1 cellular context compared by ENCODE assay signal in the genomic region with DNA sequence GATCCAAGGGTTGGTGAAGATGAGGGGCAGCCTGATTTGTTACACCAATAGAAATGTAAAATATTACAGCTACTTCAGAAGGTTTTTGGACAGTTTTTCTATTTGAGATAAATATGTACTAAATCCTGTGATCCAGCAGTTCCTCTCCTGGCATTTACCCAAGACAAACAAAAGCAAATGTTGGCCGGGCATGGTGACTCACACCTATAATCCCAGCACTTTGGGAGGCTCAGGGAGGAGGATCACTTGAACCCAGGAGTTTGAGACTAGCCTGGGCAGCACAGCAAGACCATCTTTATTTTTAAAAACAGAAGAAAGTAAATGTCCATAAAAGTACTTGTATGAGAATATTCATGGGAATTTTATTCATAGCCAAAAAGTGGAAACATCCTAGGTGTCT.
TF ChIP-seq lines count a peak whose summit lies in the region.

No MANE protein-coding gene starts in this region.

TF ChIP-seq in HepG2, 621 proteins besides CTCF, POLR2A, EP300 and RAD21 (continued from another document):
- TF ChIP-seq, protein P1, sequence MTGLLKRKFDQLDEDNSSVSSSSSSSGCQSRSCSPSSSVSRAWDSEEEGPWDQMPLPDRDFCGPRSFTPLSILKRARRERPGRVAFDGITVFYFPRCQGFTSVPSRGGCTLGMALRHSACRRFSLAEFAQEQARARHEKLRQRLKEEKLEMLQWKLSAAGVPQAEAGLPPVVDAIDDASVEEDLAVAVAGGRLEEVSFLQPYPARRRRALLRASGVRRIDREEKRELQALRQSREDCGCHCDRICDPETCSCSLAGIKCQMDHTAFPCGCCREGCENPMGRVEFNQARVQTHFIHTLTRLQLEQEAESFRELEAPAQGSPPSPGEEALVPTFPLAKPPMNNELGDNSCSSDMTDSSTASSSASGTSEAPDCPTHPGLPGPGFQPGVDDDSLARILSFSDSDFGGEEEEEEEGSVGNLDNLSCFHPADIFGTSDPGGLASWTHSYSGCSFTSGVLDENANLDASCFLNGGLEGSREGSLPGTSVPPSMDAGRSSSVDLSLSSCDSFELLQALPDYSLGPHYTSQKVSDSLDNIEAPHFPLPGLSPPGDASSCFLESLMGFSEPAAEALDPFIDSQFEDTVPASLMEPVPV (CRISPR knock-in tag; IDR thresholded peaks at IDR 0.05) = no peak
- TF ChIP-seq JUNB (CRISPR knock-in tag; IDR thresholded peaks at IDR 0.05; ENCODE audit: borderline replicate concordance) (peak; percentile 48; the same call in 1 of the 2 replicates), ZMYM2 (CRISPR knock-in tag; IDR thresholded peaks at IDR 0.05) (peak; percentile 88), PITX1 (CRISPR knock-in tag; IDR thresholded peaks at IDR 0.05) (peak; percentile 44; the same call in 1 of the 2 replicates), ZNF572 (CRISPR knock-in tag; IDR thresholded peaks at IDR 0.05) (no peak), ZBTB42 (CRISPR knock-in tag; IDR thresholded peaks at IDR 0.05) (no peak), FOXA1 (IDR thresholded peaks at IDR 0.05) (no peak), FOXA1 (CRISPR knock-in tag; IDR thresholded peaks at IDR 0.05) (peak; percentile 13; the same call in 1 of the 2 replicates), NFIC (IDR thresholded peaks at IDR 0.05; ENCODE audit: low read length) (peak; percentile 53; the same call in 1 of the 2 replicates), FOSL1 (CRISPR knock-in tag; IDR thresholded peaks at IDR 0.05; ENCODE audit: borderline replicate concordance) (peak; percentile 58; the same call in 1 of the 2 replicates), ZNF460 (CRISPR knock-in tag; IDR thresholded peaks at IDR 0.05; ENCODE audit: borderline replicate concordance) (peak; percentile 49; the same call in 1 of the 2 replicates), FLYWCH1 (CRISPR knock-in tag; IDR thresholded peaks at IDR 0.05) (no peak), ZNF7 (CRISPR knock-in tag; IDR thresholded peaks at IDR 0.05) (peak; percentile 12; the same call in 1 of the 2 replicates), JUND (CRISPR knock-in tag; IDR thresholded peaks at IDR 0.05) (peak; percentile 77), ZNF724P (CRISPR knock-in tag; IDR thresholded peaks at IDR 0.05; ENCODE audit: borderline replicate concordance) (no peak), ZMYM3 (CRISPR knock-in tag; IDR thresholded peaks at IDR 0.05) (peak; percentile 82), KDM1A (CRISPR knock-in tag; IDR thresholded peaks at IDR 0.05) (peak; percentile 90), ADNP (CRISPR knock-in tag; IDR thresholded peaks at IDR 0.05) (peak; percentile 71; the same call in 1 of the 2 replicates), FOXA3 (CRISPR knock-in tag; IDR thresholded peaks at IDR 0.05) (peak; percentile 62), FOSL2 (CRISPR knock-in tag; IDR thresholded peaks at IDR 0.05) (peak; percentile 96), NPAS2 (CRISPR knock-in tag; IDR thresholded peaks at IDR 0.05; ENCODE audit: borderline replicate concordance) (no peak), ZNF557 (CRISPR knock-in tag; IDR thresholded peaks at IDR 0.05) (no peak), ZNF121 (CRISPR knock-in tag; IDR thresholded peaks at IDR 0.05) (peak; percentile 95), RCOR2 (CRISPR knock-in tag; IDR thresholded peaks at IDR 0.05) (peak; percentile 88)
- TF ChIP-seq, protein P2, sequence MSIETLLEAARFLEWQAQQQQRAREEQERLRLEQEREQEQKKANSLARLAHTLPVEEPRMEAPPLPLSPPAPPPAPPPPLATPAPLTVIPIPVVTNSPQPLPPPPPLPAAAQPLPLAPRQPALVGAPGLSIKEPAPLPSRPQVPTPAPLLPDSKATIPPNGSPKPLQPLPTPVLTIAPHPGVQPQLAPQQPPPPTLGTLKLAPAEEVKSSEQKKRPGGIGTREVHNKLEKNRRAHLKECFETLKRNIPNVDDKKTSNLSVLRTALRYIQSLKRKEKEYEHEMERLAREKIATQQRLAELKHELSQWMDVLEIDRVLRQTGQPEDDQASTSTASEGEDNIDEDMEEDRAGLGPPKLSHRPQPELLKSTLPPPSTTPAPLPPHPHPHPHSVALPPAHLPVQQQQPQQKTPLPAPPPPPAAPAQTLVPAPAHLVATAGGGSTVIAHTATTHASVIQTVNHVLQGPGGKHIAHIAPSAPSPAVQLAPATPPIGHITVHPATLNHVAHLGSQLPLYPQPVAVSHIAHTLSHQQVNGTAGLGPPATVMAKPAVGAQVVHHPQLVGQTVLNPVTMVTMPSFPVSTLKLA (IDR thresholded peaks at IDR 0.05) = no peak
- TF ChIP-seq, protein P3, sequence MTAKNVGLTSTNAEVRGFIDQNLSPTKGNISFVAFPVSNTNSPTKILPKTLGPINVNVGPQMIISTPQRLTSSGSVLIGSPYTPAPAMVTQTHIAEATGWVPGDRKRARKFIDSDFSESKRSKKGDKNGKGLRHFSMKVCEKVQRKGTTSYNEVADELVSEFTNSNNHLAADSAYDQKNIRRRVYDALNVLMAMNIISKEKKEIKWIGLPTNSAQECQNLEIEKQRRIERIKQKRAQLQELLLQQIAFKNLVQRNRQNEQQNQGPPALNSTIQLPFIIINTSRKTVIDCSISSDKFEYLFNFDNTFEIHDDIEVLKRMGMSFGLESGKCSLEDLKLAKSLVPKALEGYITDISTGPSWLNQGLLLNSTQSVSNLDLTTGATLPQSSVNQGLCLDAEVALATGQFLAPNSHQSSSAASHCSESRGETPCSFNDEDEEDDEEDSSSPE (CRISPR knock-in tag; IDR thresholded peaks at IDR 0.05) = no peak
- TF ChIP-seq, protein P4, sequence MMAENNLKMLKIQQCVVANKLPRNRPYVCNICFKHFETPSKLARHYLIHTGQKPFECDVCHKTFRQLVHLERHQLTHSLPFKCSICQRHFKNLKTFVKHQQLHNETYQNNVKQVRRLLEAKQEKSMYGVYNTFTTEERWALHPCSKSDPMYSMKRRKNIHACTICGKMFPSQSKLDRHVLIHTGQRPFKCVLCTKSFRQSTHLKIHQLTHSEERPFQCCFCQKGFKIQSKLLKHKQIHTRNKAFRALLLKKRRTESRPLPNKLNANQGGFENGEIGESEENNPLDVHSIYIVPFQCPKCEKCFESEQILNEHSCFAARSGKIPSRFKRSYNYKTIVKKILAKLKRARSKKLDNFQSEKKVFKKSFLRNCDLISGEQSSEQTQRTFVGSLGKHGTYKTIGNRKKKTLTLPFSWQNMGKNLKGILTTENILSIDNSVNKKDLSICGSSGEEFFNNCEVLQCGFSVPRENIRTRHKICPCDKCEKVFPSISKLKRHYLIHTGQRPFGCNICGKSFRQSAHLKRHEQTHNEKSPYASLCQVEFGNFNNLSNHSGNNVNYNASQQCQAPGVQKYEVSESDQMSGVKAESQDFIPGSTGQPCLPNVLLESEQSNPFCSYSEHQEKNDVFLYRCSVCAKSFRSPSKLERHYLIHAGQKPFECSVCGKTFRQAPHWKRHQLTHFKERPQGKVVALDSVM (CRISPR knock-in tag; IDR thresholded peaks at IDR 0.05) = peak; percentile 99
- TF ChIP-seq, protein P5, sequence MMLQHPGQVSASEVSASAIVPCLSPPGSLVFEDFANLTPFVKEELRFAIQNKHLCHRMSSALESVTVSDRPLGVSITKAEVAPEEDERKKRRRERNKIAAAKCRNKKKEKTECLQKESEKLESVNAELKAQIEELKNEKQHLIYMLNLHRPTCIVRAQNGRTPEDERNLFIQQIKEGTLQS (CRISPR knock-in tag; IDR thresholded peaks at IDR 0.05) = 0 out of 2 replicates have a peak, but pooled peaks have one; percentile 26
- TF ChIP-seq, protein P6, sequence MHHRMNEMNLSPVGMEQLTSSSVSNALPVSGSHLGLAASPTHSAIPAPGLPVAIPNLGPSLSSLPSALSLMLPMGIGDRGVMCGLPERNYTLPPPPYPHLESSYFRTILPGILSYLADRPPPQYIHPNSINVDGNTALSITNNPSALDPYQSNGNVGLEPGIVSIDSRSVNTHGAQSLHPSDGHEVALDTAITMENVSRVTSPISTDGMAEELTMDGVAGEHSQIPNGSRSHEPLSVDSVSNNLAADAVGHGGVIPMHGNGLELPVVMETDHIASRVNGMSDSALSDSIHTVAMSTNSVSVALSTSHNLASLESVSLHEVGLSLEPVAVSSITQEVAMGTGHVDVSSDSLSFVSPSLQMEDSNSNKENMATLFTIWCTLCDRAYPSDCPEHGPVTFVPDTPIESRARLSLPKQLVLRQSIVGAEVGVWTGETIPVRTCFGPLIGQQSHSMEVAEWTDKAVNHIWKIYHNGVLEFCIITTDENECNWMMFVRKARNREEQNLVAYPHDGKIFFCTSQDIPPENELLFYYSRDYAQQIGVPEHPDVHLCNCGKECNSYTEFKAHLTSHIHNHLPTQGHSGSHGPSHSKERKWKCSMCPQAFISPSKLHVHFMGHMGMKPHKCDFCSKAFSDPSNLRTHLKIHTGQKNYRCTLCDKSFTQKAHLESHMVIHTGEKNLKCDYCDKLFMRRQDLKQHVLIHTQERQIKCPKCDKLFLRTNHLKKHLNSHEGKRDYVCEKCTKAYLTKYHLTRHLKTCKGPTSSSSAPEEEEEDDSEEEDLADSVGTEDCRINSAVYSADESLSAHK (CRISPR knock-in tag; IDR thresholded peaks at IDR 0.05; ENCODE audit: borderline replicate concordance) = no peak
- TF ChIP-seq, protein P7, sequence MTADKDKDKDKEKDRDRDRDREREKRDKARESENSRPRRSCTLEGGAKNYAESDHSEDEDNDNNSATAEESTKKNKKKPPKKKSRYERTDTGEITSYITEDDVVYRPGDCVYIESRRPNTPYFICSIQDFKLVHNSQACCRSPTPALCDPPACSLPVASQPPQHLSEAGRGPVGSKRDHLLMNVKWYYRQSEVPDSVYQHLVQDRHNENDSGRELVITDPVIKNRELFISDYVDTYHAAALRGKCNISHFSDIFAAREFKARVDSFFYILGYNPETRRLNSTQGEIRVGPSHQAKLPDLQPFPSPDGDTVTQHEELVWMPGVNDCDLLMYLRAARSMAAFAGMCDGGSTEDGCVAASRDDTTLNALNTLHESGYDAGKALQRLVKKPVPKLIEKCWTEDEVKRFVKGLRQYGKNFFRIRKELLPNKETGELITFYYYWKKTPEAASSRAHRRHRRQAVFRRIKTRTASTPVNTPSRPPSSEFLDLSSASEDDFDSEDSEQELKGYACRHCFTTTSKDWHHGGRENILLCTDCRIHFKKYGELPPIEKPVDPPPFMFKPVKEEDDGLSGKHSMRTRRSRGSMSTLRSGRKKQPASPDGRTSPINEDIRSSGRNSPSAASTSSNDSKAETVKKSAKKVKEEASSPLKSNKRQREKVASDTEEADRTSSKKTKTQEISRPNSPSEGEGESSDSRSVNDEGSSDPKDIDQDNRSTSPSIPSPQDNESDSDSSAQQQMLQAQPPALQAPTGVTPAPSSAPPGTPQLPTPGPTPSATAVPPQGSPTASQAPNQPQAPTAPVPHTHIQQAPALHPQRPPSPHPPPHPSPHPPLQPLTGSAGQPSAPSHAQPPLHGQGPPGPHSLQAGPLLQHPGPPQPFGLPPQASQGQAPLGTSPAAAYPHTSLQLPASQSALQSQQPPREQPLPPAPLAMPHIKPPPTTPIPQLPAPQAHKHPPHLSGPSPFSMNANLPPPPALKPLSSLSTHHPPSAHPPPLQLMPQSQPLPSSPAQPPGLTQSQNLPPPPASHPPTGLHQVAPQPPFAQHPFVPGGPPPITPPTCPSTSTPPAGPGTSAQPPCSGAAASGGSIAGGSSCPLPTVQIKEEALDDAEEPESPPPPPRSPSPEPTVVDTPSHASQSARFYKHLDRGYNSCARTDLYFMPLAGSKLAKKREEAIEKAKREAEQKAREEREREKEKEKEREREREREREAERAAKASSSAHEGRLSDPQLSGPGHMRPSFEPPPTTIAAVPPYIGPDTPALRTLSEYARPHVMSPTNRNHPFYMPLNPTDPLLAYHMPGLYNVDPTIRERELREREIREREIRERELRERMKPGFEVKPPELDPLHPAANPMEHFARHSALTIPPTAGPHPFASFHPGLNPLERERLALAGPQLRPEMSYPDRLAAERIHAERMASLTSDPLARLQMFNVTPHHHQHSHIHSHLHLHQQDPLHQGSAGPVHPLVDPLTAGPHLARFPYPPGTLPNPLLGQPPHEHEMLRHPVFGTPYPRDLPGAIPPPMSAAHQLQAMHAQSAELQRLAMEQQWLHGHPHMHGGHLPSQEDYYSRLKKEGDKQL (CRISPR knock-in tag; IDR thresholded peaks at IDR 0.05; ENCODE audit: low read depth) = no peak
- TF ChIP-seq, protein P8, sequence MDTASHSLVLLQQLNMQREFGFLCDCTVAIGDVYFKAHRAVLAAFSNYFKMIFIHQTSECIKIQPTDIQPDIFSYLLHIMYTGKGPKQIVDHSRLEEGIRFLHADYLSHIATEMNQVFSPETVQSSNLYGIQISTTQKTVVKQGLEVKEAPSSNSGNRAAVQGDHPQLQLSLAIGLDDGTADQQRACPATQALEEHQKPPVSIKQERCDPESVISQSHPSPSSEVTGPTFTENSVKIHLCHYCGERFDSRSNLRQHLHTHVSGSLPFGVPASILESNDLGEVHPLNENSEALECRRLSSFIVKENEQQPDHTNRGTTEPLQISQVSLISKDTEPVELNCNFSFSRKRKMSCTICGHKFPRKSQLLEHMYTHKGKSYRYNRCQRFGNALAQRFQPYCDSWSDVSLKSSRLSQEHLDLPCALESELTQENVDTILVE (CRISPR knock-in tag; IDR thresholded peaks at IDR 0.05) = no peak
